ENCODE assay signal across 8 cellular contexts in genomic region chr4:122798101-122798500, GRCh38. TPM values are rescaled to one million over a fixed set of nuclear protein-coding genes. Genes with fewer than 3 reads are reported as not detected.
A peak's percentile ranks its signal among the peaks of the same experiment; 100 is the strongest.
DNase-seq lines count a peak whose midpoint lies in the region; ATAC-seq and TF ChIP-seq lines count a peak whose summit lies in the region.

No MANE protein-coding gene starts in this region.

- WGBS in esophagus muscularis mucosa, result 27% methylated on average over 5 of the region's 5 CpGs

- peaks cover 10 to 19% (median 14%) of the 10 kb centered on the region in 4 donors for H3K4me1 ChIP-seq in esophagus muscularis mucosa

- peaks cover 11% of the 10 kb centered on the region for H3K4me1 Mint-ChIP-seq in nephron progenitor cell
- no peaks in the 10 kb centered on the region for H3K4me1 Mint-ChIP-seq in effector memory CD8-positive, alpha-beta T cell (ENCODE audit: low read depth in 2 of 2)

- H3K9me3 Mint-ChIP-seq in nephron progenitor cell, result no peaks in the 10 kb centered on the region
- no peaks in the 10 kb centered on the region for H3K9me3 Mint-ChIP-seq in effector memory CD8-positive, alpha-beta T cell

- DNase-seq in ELR (ENCODE audit: low read depth) (peak; percentile 73), OCI-M1 (lab: John Stamatoyannopoulos, UW) (peak; percentile 95), esophagus muscularis mucosa (ENCODE audit: extremely low spot score) (no peak), nephron progenitor cell (no peak), GM19238 (ENCODE audit: insufficient read length, low spot score) (no peak), GM20000 (ENCODE audit: low spot score) (no peak)
- DNase-seq in effector memory CD8-positive, alpha-beta T cell, result no peak

- ATAC-seq in HG02870 (IDR thresholded peaks at IDR 0.05; ENCODE audit: unreplicated experiment), result peak; percentile 65
- ATAC-seq in effector memory CD8-positive, alpha-beta T cell (replicated peaks), result no peak

- no peak for TF ChIP-seq EP300 in esophagus muscularis mucosa (IDR thresholded peaks at IDR 0.05)

- no peak for TF ChIP-seq POLR2A in esophagus muscularis mucosa (IDR thresholded peaks at IDR 0.05; ENCODE audit: low read depth)

- H3K4me3 ChIP-seq in esophagus muscularis mucosa, result peak overlapping the region; percentile 23 to 45 (median 28)

- no peaks in the 10 kb centered on the region for H3K36me3 ChIP-seq in esophagus muscularis mucosa

- TF ChIP-seq CTCF in esophagus muscularis mucosa (IDR thresholded peaks at IDR 0.05) (peak in 2 of 3 experiments; percentile 22 to 27), nephron progenitor cell (IDR thresholded peaks at IDR 0.05) (no peak), GM20000 (IDR thresholded peaks at IDR 0.05; ENCODE audit: extremely low read depth, missing control alignments) (no peak)

- no peaks in the 10 kb centered on the region for H3K36me3 Mint-ChIP-seq in nephron progenitor cell (ENCODE audit: low read depth)
- H3K36me3 Mint-ChIP-seq in effector memory CD8-positive, alpha-beta T cell (ENCODE audit: insufficient read depth), result peaks cover 3% of the 10 kb centered on the region

- no peaks in the 10 kb centered on the region for H3K9me3 ChIP-seq in esophagus muscularis mucosa

- peak overlapping the region; percentile 60 to 72 (median 64) for H3K27ac ChIP-seq in esophagus muscularis mucosa (replicated peaks in 1 of 4)

- no peak overlapping the region for H3K4me3 Mint-ChIP-seq in nephron progenitor cell
- H3K4me3 Mint-ChIP-seq in effector memory CD8-positive, alpha-beta T cell, result no peak overlapping the region

- no peaks in the 10 kb centered on the region for H3K27me3 ChIP-seq in esophagus muscularis mucosa

- H3K27ac Mint-ChIP-seq in nephron progenitor cell, result peak overlapping the region; percentile 90
- no peak overlapping the region for H3K27ac Mint-ChIP-seq in effector memory CD8-positive, alpha-beta T cell

- intact Hi-C loops in esophagus muscularis mucosa (cut with DNase I), result no loop called here

- H3K27me3 Mint-ChIP-seq in nephron progenitor cell (ENCODE audit: low read depth, poor library complexity), result peaks cover 7% of the 10 kb centered on the region
- H3K27me3 Mint-ChIP-seq in effector memory CD8-positive, alpha-beta T cell, result peaks cover 6 to 9% of the 10 kb centered on the region in 2 donors

RNA-seq across cellular contexts. Expression of gene FGF2, which starts 28.5 kb away (rescaled TPM):
- 10 to 100 TPM; 27.0 to 46.4 (median 32.1) TPM for total RNA-seq in esophagus muscularis mucosa

Comparison
In these comparisons a context has a peak if more than half of its experiments do, and no peak if none do; other contexts are left out.
1. DNase-seq: peak in ELR (single experiment) and OCI-M1 (single experiment); none in esophagus muscularis mucosa (single experiment), nephron progenitor cell (single experiment), GM19238 (single experiment), effector memory CD8-positive, alpha-beta T cell (0 of 3) and GM20000 (single experiment).
2. CTCF ChIP-seq: peak in esophagus muscularis mucosa (2 of 3); none in nephron progenitor cell (single experiment) and GM20000 (single experiment).